18 cellular contexts compared by ENCODE assay signal in genomic region chr6:143755301-143755744, GRCh38.
A peak's percentile ranks its signal among the peaks of the same experiment; 100 is the strongest.
DNase-seq lines count a peak whose midpoint lies in the region; ATAC-seq, FAIRE-seq and TF ChIP-seq lines count a peak whose summit lies in the region.
"Had no signal": no experiment of that assay in that cellular context is flagged by ENCODE, and none has a peak within 500 bp of the region (broad histone marks: within the 10 kb centered on the region; RNA-seq: fewer than 3 reads in every experiment).

No MANE protein-coding gene starts in this region.

- CTCF ChIA-PET in HEK293 (lab: Yijun Ruan, JAX) (no interaction called here), WTC11 (lab: Charles Lee) (no interaction called here)

- 14% methylated on average over 5 of the region's 5 CpGs for WGBS in prostate gland
- WGBS in neuronal stem cell (ENCODE audit: extremely low coverage in 2 of 2, insufficient read length in 2 of 2, insufficient replicate concordance in 1 of 2), 2 donors, result no CpG with 5 or more reads among the region's 5 CpGs

- H3K4me1 ChIP-seq in HEK293 (ENCODE audit: control insufficient read depth, insufficient read depth, low read length), result peaks cover 33% of the 10 kb centered on the region
- peaks cover 8% of the 10 kb centered on the region for H3K4me1 ChIP-seq in prostate gland (replicated peaks)
- H3K4me1 ChIP-seq in neuronal stem cell (ENCODE audit: control insufficient read depth in 2 of 2, insufficient read depth in 1 of 2, low read depth in 1 of 2, low read length in 2 of 2), result peaks cover 0 to 12% of the 10 kb centered on the region in 2 donors

- no peaks in the 10 kb centered on the region for H3K79me1 ChIP-seq in neuronal stem cell (ENCODE audit: low read depth, low read length)

- H3K27me3 ChIP-seq in prostate gland (replicated peaks; ENCODE audit: insufficient read depth), result no peaks in the 10 kb centered on the region
- H3K27me3 ChIP-seq in neuronal stem cell (ENCODE audit: control insufficient read depth in 3 of 3, insufficient read depth in 3 of 3, low read depth in 1 of 3, low read length in 3 of 3), result no peaks in the 10 kb centered on the region
- H3K27me3 ChIP-seq: BLaER1, pancreas had no signal

- no peak for FAIRE-seq in frontal cortex (lab: Jason Lieb, UNC)
- FAIRE-seq: pancreas had no signal

- H3K4me2 ChIP-seq in neuronal stem cell (ENCODE audit: insufficient read depth, low read length, poor library complexity, severe bottlenecking), result no peak overlapping the region
- H3K4me2 ChIP-seq: BLaER1 had no signal

- no peak overlapping the region for H3K14ac ChIP-seq in neuronal stem cell (ENCODE audit: low read length)

- H4K8ac ChIP-seq in neuronal stem cell (ENCODE audit: low read depth, low read length), result no peak overlapping the region

- H3K36me3 ChIP-seq in HEK293 (ENCODE audit: control insufficient read depth in 2 of 2, insufficient read depth in 1 of 2, low read length in 2 of 2) (peaks cover 0 to 7% of the 10 kb centered on the region in 2 experiments; a peak in 1 of 3 replicates), prostate gland (no peaks in the 10 kb centered on the region), neuronal stem cell (replicated peaks in 1 of 2; ENCODE audit: control insufficient read depth in 2 of 2, insufficient read depth in 2 of 2, low read length in 2 of 2) (peaks cover 0 to 44% of the 10 kb centered on the region in 2 donors)
- H3K36me3 ChIP-seq: pancreas had no signal

- TF ChIP-seq CTCF in HEK293 (tag by site-specific recombination; IDR thresholded peaks at IDR 0.05), result no peak
- TF ChIP-seq CTCF in WTC11 (IDR thresholded peaks at IDR 0.05), result no peak
- TF ChIP-seq CTCF in fibroblast of villous mesenchyme (IDR thresholded peaks at IDR 0.05; ENCODE audit: insufficient read depth, low read depth, low read length), result no peak
- TF ChIP-seq CTCF in prostate gland (IDR thresholded peaks at IDR 0.05), result no peak

- no peak overlapping the region for H3K9ac ChIP-seq in neuronal stem cell (ENCODE audit: low read depth, low read length, poor library complexity)
- H3K9ac ChIP-seq: BLaER1 had no signal

- H2AK5ac ChIP-seq in neuronal stem cell (ENCODE audit: low read depth, low read length), result no peak overlapping the region

- no peak overlapping the region for H3K23ac ChIP-seq in neuronal stem cell (ENCODE audit: low read depth, low read length, poor library complexity)

- no peak overlapping the region for H3K4me3 Mint-ChIP-seq in WTC11

- H3K4me3 ChIP-seq in HEK293 (ENCODE audit: low read depth, low read length), result no peak overlapping the region
- H3K4me3 ChIP-seq in fibroblast of villous mesenchyme (ENCODE audit: low read depth, low read length), result no peak overlapping the region
- no peak overlapping the region for H3K4me3 ChIP-seq in prostate gland
- no peak overlapping the region for H3K4me3 ChIP-seq in neuronal stem cell (ENCODE audit: low read length in 2 of 2)
- H3K4me3 ChIP-seq: BLaER1, coronary artery, pancreas had no signal

- ATAC-seq in WTC11, result no peak
- no peak for ATAC-seq in GM18517 (IDR thresholded peaks at IDR 0.05; ENCODE audit: unreplicated experiment)
- ATAC-seq: Panc1 had no signal

- H2BK120ac ChIP-seq in neuronal stem cell (ENCODE audit: low read depth, low read length), result no peak overlapping the region

- no peaks in the 10 kb centered on the region for H3K27me3 Mint-ChIP-seq in WTC11 (ENCODE audit: low read depth)

- peak overlapping the region; percentile 4; the same call in 1 of the 2 replicates for H3K27ac ChIP-seq in HEK293 (ENCODE audit: extremely low read depth, low read depth, low read length)
- H3K27ac ChIP-seq in prostate gland, result peak overlapping the region; percentile 34 to 64
- no peak overlapping the region for H3K27ac ChIP-seq in neuronal stem cell (replicated peaks; ENCODE audit: low read length)
- H3K27ac ChIP-seq: BLaER1, pancreas had no signal

- no peak overlapping the region for H3K4ac ChIP-seq in neuronal stem cell (ENCODE audit: low read length)

- TF ChIP-seq POLR2A in prostate gland (IDR thresholded peaks at IDR 0.05), result no peak

- H3K9me3 ChIP-seq in HEK293 (ENCODE audit: control insufficient read depth, insufficient read depth, low read depth, low read length) (no peaks in the 10 kb centered on the region), prostate gland (no peaks in the 10 kb centered on the region), neuronal stem cell (replicated peaks in 1 of 2; ENCODE audit: control insufficient read depth in 2 of 2, insufficient read depth in 1 of 2, low read depth in 1 of 2, low read length in 2 of 2) (peaks cover 0 to 3% of the 10 kb centered on the region in 2 donors)
- H3K9me3 ChIP-seq: pancreas had no signal

- H3K18ac ChIP-seq in neuronal stem cell (ENCODE audit: low read length), result no peak overlapping the region

- peaks cover 29% of the 10 kb centered on the region for H3K36me3 Mint-ChIP-seq in WTC11

- no peak overlapping the region for H2BK12ac ChIP-seq in neuronal stem cell (ENCODE audit: low read length)

- H3K4me1 Mint-ChIP-seq in WTC11, result peaks cover 38% of the 10 kb centered on the region

- peak overlapping the region; percentile 80; the same call in 1 of the 2 replicates for H3K27ac Mint-ChIP-seq in WTC11

- no peak overlapping the region for H4K91ac ChIP-seq in neuronal stem cell (ENCODE audit: low read depth, low read length, poor library complexity)

- H2BK15ac ChIP-seq in neuronal stem cell (ENCODE audit: low read length), result no peak overlapping the region

- no peak overlapping the region for H2BK5ac ChIP-seq in neuronal stem cell (ENCODE audit: low read length)

- POLR2A ChIA-PET in HEK293 (lab: Yijun Ruan, JAX), result interaction anchor here (0.6 to 2.6 kb wide), 3 partner anchors 10 to 88 kb away, joined by 3 to 10 read pairs (median 6); partner anchors contain the start of gene LTV1
- POLR2A ChIA-PET in WTC11 (lab: Charles Lee), result no interaction called here

- no peak overlapping the region for H2AFZ ChIP-seq in neuronal stem cell (ENCODE audit: low read length)

- H3K9me3 Mint-ChIP-seq in WTC11, result no peaks in the 10 kb centered on the region

- DNase-seq in WTC11 (ENCODE audit: low spot score) (no peak), fibroblast of villous mesenchyme (ENCODE audit: low read depth) (peak; percentile 100), prostate gland (ENCODE audit: low spot score) (peak; percentile 91), frontal cortex (ENCODE audit: low spot score in 2 of 2) (no peak), T1000 (lab: John Stamatoyannopoulos, UW) (no peak), neuronal stem cell (ENCODE audit: low spot score) (no peak)
- DNase-seq: activated CD4-positive, alpha-beta T cell treated with anti-CD3 and anti-CD28 coated beads for 1 hour; Kasumi-1; NCI-H187; NCI-H526 treated with DMSO at 0.1 percent for 48 hours; pancreas; stimulated activated CD4-positive, alpha-beta T cell treated with anti-CD3 and anti-CD28 coated beads, Interleukin-15, amount 100 ng/mL, for 24 hours; T-helper 1 cell had no signal

- intact Hi-C loops in prostate gland (cut with DNase I), result no loop called here

TF ChIP-seq in HEK293, 187 proteins besides CTCF, POLR2A, EP300 and RAD21 (continues in another document):
- TF ChIP-seq ZNF354C (tag by site-specific recombination; IDR thresholded peaks at IDR 0.05; ENCODE audit: borderline replicate concordance, low read depth), result no peak
- peak; percentile 84 for TF ChIP-seq SP7 (tag by site-specific recombination; IDR thresholded peaks at IDR 0.05)
- TF ChIP-seq ZNF639 (tag by site-specific recombination; IDR thresholded peaks at IDR 0.05), result peak; percentile 95
- TF ChIP-seq ZBTB6 (tag by site-specific recombination; IDR thresholded peaks at IDR 0.05), result no peak

TF ChIP-seq in WTC11, 78 proteins besides CTCF, POLR2A, EP300 and RAD21 (continues in another document):
- TF ChIP-seq FOXJ3 (CRISPR knock-in tag; IDR thresholded peaks at IDR 0.05; ENCODE audit: borderline replicate concordance), result no peak
- no peak for TF ChIP-seq SMAD3 (CRISPR knock-in tag; IDR thresholded peaks at IDR 0.05; ENCODE audit: borderline replicate concordance)
- TF ChIP-seq ZNF532 (CRISPR knock-in tag; IDR thresholded peaks at IDR 0.05; ENCODE audit: borderline replicate concordance), result no peak

Comparison
In these comparisons a context has a peak if more than half of its experiments do, and no peak if none do; other contexts are left out.
1. DNase-seq: peak in fibroblast of villous mesenchyme (single experiment) and prostate gland (single experiment); none in WTC11 (single experiment), frontal cortex (0 of 2), T1000 (single experiment) and neuronal stem cell (single experiment).
2. Of the 8 proteins assayed by ChIP-seq in both HEK293 and WTC11: peak only in HEK293: ATF2, ZBTB21 and ZSCAN18; only in WTC11: none; in both: none; in neither: 5.